Comparison of ENCODE assay signal across 11 cellular contexts in genomic region chr22:46969491-46969890, GRCh38.
A peak's percentile ranks its signal among the peaks of the same experiment; 100 is the strongest.
DNase-seq lines count a peak whose midpoint lies in the region; ATAC-seq and TF ChIP-seq lines count a peak whose summit lies in the region.
"Had no signal": no experiment of that assay in that cellular context is flagged by ENCODE, and none has a peak within 500 bp of the region (broad histone marks: within the 10 kb centered on the region; RNA-seq: fewer than 3 reads in every experiment).

No MANE protein-coding gene starts in this region.

- H3K27me3 Mint-ChIP-seq in T-helper 2 cell treated with Interferon-gamma antibody and Interleukin-4, amounts not matched to agents 5 μg/mL and 100 μg/mL, for 36 hours (ENCODE audit: low read depth), result no peaks in the 10 kb centered on the region

- H3K27ac Mint-ChIP-seq in T-helper 2 cell treated with Interferon-gamma antibody and Interleukin-4, amounts not matched to agents 5 μg/mL and 100 μg/mL, for 36 hours, result no peak overlapping the region

- H3K4me1 ChIP-seq in left lung, result peaks cover 5 to 13% of the 10 kb centered on the region in 2 donors
- H3K4me1 ChIP-seq: A549 had no signal

- no peaks in the 10 kb centered on the region for H3K9me3 ChIP-seq in left lung
- H3K9me3 ChIP-seq: A549, left ventricle myocardium inferior had no signal

- DNase-seq in activated CD4-positive, alpha-beta T cell treated with anti-CD3 and anti-CD28 coated beads for 48 hours, result peak; percentile 63
- no peak for DNase-seq in activated CD4-positive, alpha-beta T cell treated with anti-CD3 and anti-CD28 coated beads, Interleukin-2, amount 50 U/mL, for 1 hour
- peak; percentile 76 for DNase-seq in T-helper 2 cell treated with Interferon-gamma antibody and Interleukin-4, amounts not matched to agents 5 μg/mL and 100 μg/mL, for 36 hours (ENCODE audit: low spot score)
- peak; percentile 34 for DNase-seq in stimulated activated CD8-positive, alpha-beta memory T cell treated with anti-CD3 and anti-CD28 coated beads, Interleukin-4, amount 100 ng/mL, for 24 hours (ENCODE audit: low read depth)
- DNase-seq in dedifferentiated amniotic fluid mesenchymal stem cell (ENCODE audit: extremely low spot score) (no peak), foreskin fibroblast (no peak), left lung (no peak)
- DNase-seq: left ventricle myocardium inferior, NCI-H1436 had no signal

- peak; percentile 85 for ATAC-seq in HG02571 (IDR thresholded peaks at IDR 0.05; ENCODE audit: unreplicated experiment)
- ATAC-seq in left lung, result no peak
- ATAC-seq: A549 had no signal

- TF ChIP-seq CTCF in foreskin fibroblast (IDR thresholded peaks at IDR 0.05; ENCODE audit: low read depth, low read length) (no peak), left lung (IDR thresholded peaks at IDR 0.05) (no peak)

- H3K27ac ChIP-seq in left lung, result no peak overlapping the region
- H3K27ac ChIP-seq: A549, left ventricle myocardium inferior had no signal

- no peaks in the 10 kb centered on the region for H3K27me3 ChIP-seq in left lung

- peaks cover 0 to 6% of the 10 kb centered on the region in 2 donors for H3K36me3 ChIP-seq in left lung

- no peaks in the 10 kb centered on the region for H3K9me3 Mint-ChIP-seq in T-helper 2 cell treated with Interferon-gamma antibody and Interleukin-4, amounts not matched to agents 5 μg/mL and 100 μg/mL, for 36 hours

- no peak overlapping the region for H3K4me3 ChIP-seq in foreskin fibroblast (ENCODE audit: low read depth in 1 of 2, low read length in 2 of 2)
- H3K4me3 ChIP-seq in left lung, result no peak overlapping the region
- H3K4me3 ChIP-seq: A549, left ventricle myocardium inferior had no signal

- intact Hi-C loops in left lung (cut with DNase I), result no loop called here

- no peak overlapping the region for H3K4me3 Mint-ChIP-seq in T-helper 2 cell treated with Interferon-gamma antibody and Interleukin-4, amounts not matched to agents 5 μg/mL and 100 μg/mL, for 36 hours

- peaks cover 14% of the 10 kb centered on the region for H3K4me1 Mint-ChIP-seq in T-helper 2 cell treated with Interferon-gamma antibody and Interleukin-4, amounts not matched to agents 5 μg/mL and 100 μg/mL, for 36 hours (ENCODE audit: low read depth)

- H3K36me3 Mint-ChIP-seq in T-helper 2 cell treated with Interferon-gamma antibody and Interleukin-4, amounts not matched to agents 5 μg/mL and 100 μg/mL, for 36 hours (ENCODE audit: low read depth), result no peaks in the 10 kb centered on the region

Comparison
In these comparisons a context has a peak if more than half of its experiments do, and no peak if none do; other contexts are left out.
1. DNase-seq: peak in activated CD4-positive, alpha-beta T cell treated with anti-CD3 and anti-CD28 coated beads for 48 hours (single experiment), T-helper 2 cell treated with Interferon-gamma antibody and Interleukin-4, amounts not matched to agents 5 μg/mL and 100 μg/mL, for 36 hours (single experiment) and stimulated activated CD8-positive, alpha-beta memory T cell treated with anti-CD3 and anti-CD28 coated beads, Interleukin-4, amount 100 ng/mL, for 24 hours (single experiment); none in activated CD4-positive, alpha-beta T cell treated with anti-CD3 and anti-CD28 coated beads, Interleukin-2, amount 50 U/mL, for 1 hour (single experiment), dedifferentiated amniotic fluid mesenchymal stem cell (single experiment), foreskin fibroblast (0 of 2) and left lung (0 of 2).